Comparison of ENCODE assay signal across 15 cellular contexts in genomic region chr11:102552020-102552419, GRCh38. TPM values are rescaled to one million over a fixed set of nuclear protein-coding genes. Genes with fewer than 3 reads are reported as not detected.
DNase-seq lines count a peak whose midpoint lies in the region; ATAC-seq and TF ChIP-seq lines count a peak whose summit lies in the region.
"Had no signal": no experiment of that assay in that cellular context is flagged by ENCODE, and none has a peak within 500 bp of the region (broad histone marks: within the 10 kb centered on the region; RNA-seq: fewer than 3 reads in every experiment).

No MANE protein-coding gene starts in this region.

- no peaks in the 10 kb centered on the region for H3K9me3 ChIP-seq in PC-9 (ENCODE audit: insufficient read depth, low read depth)
- H3K9me3 ChIP-seq in prostate gland = no peaks in the 10 kb centered on the region
- no peaks in the 10 kb centered on the region for H3K9me3 ChIP-seq in CD8-positive, alpha-beta T cell (ENCODE audit: low read length)
- H3K9me3 ChIP-seq: spleen had no signal

- no peaks in the 10 kb centered on the region for H3K36me3 ChIP-seq in PC-9 (ENCODE audit: low read depth)
- no peaks in the 10 kb centered on the region for H3K36me3 ChIP-seq in prostate gland
- no peaks in the 10 kb centered on the region for H3K36me3 ChIP-seq in CD8-positive, alpha-beta T cell (ENCODE audit: insufficient read depth, low read length)
- H3K36me3 ChIP-seq: spleen had no signal

- H3K27me3 Mint-ChIP-seq in CD8-positive, alpha-beta T cell (ENCODE audit: low read depth) = no peaks in the 10 kb centered on the region
- H3K27me3 Mint-ChIP-seq: activated naive CD4-positive, alpha-beta T cell treated with anti-CD3 and anti-CD28 coated beads, Interleukin-2, amount 50 U/mL, for 24 hours; activated T-cell treated with anti-CD3 and anti-CD28 coated beads, Interleukin-2, amount 50 U/mL, for 24 hours had no signal

- H3K27ac ChIP-seq in PC-9 = peak overlapping the region; percentile 95
- H3K27ac ChIP-seq in epithelial cell of prostate = peak overlapping the region; percentile 19
- H3K27ac ChIP-seq in prostate gland = peak overlapping the region; percentile 9 to 33
- no peak overlapping the region for H3K27ac ChIP-seq in CD8-positive, alpha-beta T cell (ENCODE audit: low read depth, low read length)
- H3K27ac ChIP-seq: spleen had no signal

- no peaks in the 10 kb centered on the region for H3K9me3 Mint-ChIP-seq in CD8-positive, alpha-beta T cell
- H3K9me3 Mint-ChIP-seq: activated naive CD4-positive, alpha-beta T cell treated with anti-CD3 and anti-CD28 coated beads, Interleukin-2, amount 50 U/mL, for 24 hours; activated T-cell treated with anti-CD3 and anti-CD28 coated beads, Interleukin-2, amount 50 U/mL, for 24 hours; brain had no signal

- peak overlapping the region; percentile 13; the same call in 1 of the 2 replicates for H2AFZ ChIP-seq in PC-9

- CTCF ChIA-PET in PC-9 (lab: Charles Lee) (interaction anchor here (1.1 kb wide), 1 partner anchor 61 kb away, joined by 3 read pairs; no protein-coding TSS in a partner anchor), GM10248 (lab: Yijun Ruan, JAX) (interaction anchor here (0.6 to 7.2 kb wide), 13 partner anchors 16 to 264 kb away, joined by 3 to 65 read pairs (median 4); no protein-coding TSS in a partner anchor)
- CTCF ChIA-PET in CD8-positive, alpha-beta T cell (lab: Charles Lee) = no interaction called here

- H3K4me3 Mint-ChIP-seq in CD8-positive, alpha-beta T cell = no peak overlapping the region
- H3K4me3 Mint-ChIP-seq: activated naive CD4-positive, alpha-beta T cell treated with anti-CD3 and anti-CD28 coated beads, Interleukin-2, amount 50 U/mL, for 24 hours; activated T-cell treated with anti-CD3 and anti-CD28 coated beads, Interleukin-2, amount 50 U/mL, for 24 hours; brain had no signal

- no peak for TF ChIP-seq POLR2A in prostate gland (IDR thresholded peaks at IDR 0.05)

- 59% methylated on average over 2 of the region's 2 CpGs for WGBS in prostate gland

- peaks cover 46% of the 10 kb centered on the region for H3F3A ChIP-seq in PC-9 (ENCODE audit: insufficient read depth, low read depth)

- TSS peak; percentile 90 for BruUV-seq in PC-9 (replicated peaks; lab: Mats Ljungman, UMichigan)

- peak overlapping the region; percentile 66 for H3K4me2 ChIP-seq in PC-9

- intact Hi-C loops in PC-9 (cut with micrococcal nuclease; ENCODE audit: unreplicated experiment) = loop anchor here (1.0 to 5.0 kb wide), 3 partner anchors 12 to 55 kb away; no protein-coding TSS in a partner anchor
- intact Hi-C loops in prostate gland (cut with DNase I) = no loop called here
- intact Hi-C loops in CD8-positive, alpha-beta T cell (cut with DNase I, micrococcal nuclease) = no loop called here

- H3K27me3 ChIP-seq in PC-9 (ENCODE audit: insufficient read depth, low read depth) = no peaks in the 10 kb centered on the region
- H3K27me3 ChIP-seq in prostate gland (replicated peaks; ENCODE audit: insufficient read depth) = no peaks in the 10 kb centered on the region
- H3K27me3 ChIP-seq in CD8-positive, alpha-beta T cell (ENCODE audit: insufficient read depth, low read length) = no peaks in the 10 kb centered on the region
- H3K27me3 ChIP-seq: spleen had no signal

- H3K27ac Mint-ChIP-seq in CD8-positive, alpha-beta T cell = no peak overlapping the region
- H3K27ac Mint-ChIP-seq: activated naive CD4-positive, alpha-beta T cell treated with anti-CD3 and anti-CD28 coated beads, Interleukin-2, amount 50 U/mL, for 24 hours; activated T-cell treated with anti-CD3 and anti-CD28 coated beads, Interleukin-2, amount 50 U/mL, for 24 hours had no signal

- H3K9me2 ChIP-seq in PC-9 (ENCODE audit: insufficient read depth) = no peaks in the 10 kb centered on the region

- H3K4me1 ChIP-seq in PC-9 (replicated peaks; ENCODE audit: insufficient read depth) (peaks cover 53% of the 10 kb centered on the region), prostate gland (replicated peaks) (no peaks in the 10 kb centered on the region)
- no peaks in the 10 kb centered on the region for H3K4me1 ChIP-seq in CD8-positive, alpha-beta T cell (ENCODE audit: insufficient read depth, low read length)

- ATAC-seq in CD8-positive, alpha-beta T cell = no peak

- H3K79me2 ChIP-seq in PC-9 (ENCODE audit: low read depth) = no peaks in the 10 kb centered on the region

- no peaks in the 10 kb centered on the region for H4K20me1 ChIP-seq in PC-9 (ENCODE audit: insufficient read depth)

- DNase-seq in Daoy (ENCODE audit: low read depth) (peak; percentile 75), PC-9 (no peak), epithelial cell of prostate (ENCODE audit: low read depth, low spot score) (no peak), prostate gland (ENCODE audit: low spot score) (no peak), GM10248 (ENCODE audit: extremely low spot score) (no peak), foreskin melanocyte (no peak)
- no peak for DNase-seq in activated effector memory CD4-positive, alpha-beta T cell treated with Interleukin-2 at 50 U/mL for 16 hours
- DNase-seq in CD8-positive, alpha-beta T cell = no peak
- DNase-seq: activated T-cell treated with anti-CD3 and anti-CD28 coated beads, Interleukin-2, amount 50 U/mL, for 24 hours; NCI-H1930; NCI-H510A treated with DMSO at 0.1 percent for 48 hours; spleen had no signal

- peak overlapping the region; percentile 4; the same call in 1 of the 2 replicates for H3K4me3 ChIP-seq in PC-9
- no peak overlapping the region for H3K4me3 ChIP-seq in prostate gland
- no peak overlapping the region for H3K4me3 ChIP-seq in CD8-positive, alpha-beta T cell (ENCODE audit: low read depth, low read length)
- H3K4me3 ChIP-seq: spleen had no signal

- peaks cover 2% of the 10 kb centered on the region for H3K4me1 Mint-ChIP-seq in CD8-positive, alpha-beta T cell (ENCODE audit: low read depth)
- H3K4me1 Mint-ChIP-seq: activated naive CD4-positive, alpha-beta T cell treated with anti-CD3 and anti-CD28 coated beads, Interleukin-2, amount 50 U/mL, for 24 hours had no signal

- POLR2A ChIA-PET in PC-9 (lab: Charles Lee; ENCODE audit: unreplicated experiment) (interaction anchor here (0.6 to 0.7 kb wide), 3 partner anchors 22 to 1631 kb away, joined by 4 to 8 read pairs (median 6); partner anchors contain the start of gene MMP7), GM10248 (lab: Yijun Ruan, JAX) (interaction anchor here (0.5 to 1.2 kb wide), 2 partner anchors 62 to 213 kb away, joined by 4 to 5 read pairs; no protein-coding TSS in a partner anchor)
- POLR2A ChIA-PET in CD8-positive, alpha-beta T cell (lab: Charles Lee) = no interaction called here

- TF ChIP-seq CTCF in PC-9 (conservative IDR thresholded peaks at IDR 0.05) (no peak), prostate gland (IDR thresholded peaks at IDR 0.05) (no peak), GM10248 (IDR thresholded peaks at IDR 0.05; ENCODE audit: control extremely low read depth, extremely low read depth, low read depth, missing control alignments) (no peak)
- no peak for TF ChIP-seq CTCF in CD8-positive, alpha-beta T cell (IDR thresholded peaks at IDR 0.05)

- no peaks in the 10 kb centered on the region for H3K36me3 Mint-ChIP-seq in CD8-positive, alpha-beta T cell
- H3K36me3 Mint-ChIP-seq: activated naive CD4-positive, alpha-beta T cell treated with anti-CD3 and anti-CD28 coated beads, Interleukin-2, amount 50 U/mL, for 24 hours; brain had no signal

RNA-seq across cellular contexts. Expression of gene MMP7, which starts 21.5 kb away (rescaled TPM):
- total RNA-seq in Daoy (2014; rRNA removed; shearing (Covaris generic)) = 4.7 and 5.9 TPM in 2 replicates
- total RNA-seq in PC-9 (2021) (1.1 and 1.3 TPM in 2 replicates), prostate gland (100 to 1,000 TPM; 115 to 171 TPM)
- not detected for total RNA-seq in CD8-positive, alpha-beta T cell
- total RNA-seq: pulmonary artery endothelial cell had no signal

Comparison
In these comparisons a context has a peak if more than half of its experiments do, and no peak if none do; other contexts are left out.
1. RNA of gene MMP7, which starts 21.5 kb away (total RNA-seq): 115 to 171 TPM in prostate gland; 4.7 to 5.9 TPM in Daoy, 1.1 to 1.3 TPM in PC-9 and not detected in CD8-positive, alpha-beta T cell; every median in the first group is over 10 times any median in the second.